ENCODE assay signal across 28 cellular contexts in the genomic region with DNA sequence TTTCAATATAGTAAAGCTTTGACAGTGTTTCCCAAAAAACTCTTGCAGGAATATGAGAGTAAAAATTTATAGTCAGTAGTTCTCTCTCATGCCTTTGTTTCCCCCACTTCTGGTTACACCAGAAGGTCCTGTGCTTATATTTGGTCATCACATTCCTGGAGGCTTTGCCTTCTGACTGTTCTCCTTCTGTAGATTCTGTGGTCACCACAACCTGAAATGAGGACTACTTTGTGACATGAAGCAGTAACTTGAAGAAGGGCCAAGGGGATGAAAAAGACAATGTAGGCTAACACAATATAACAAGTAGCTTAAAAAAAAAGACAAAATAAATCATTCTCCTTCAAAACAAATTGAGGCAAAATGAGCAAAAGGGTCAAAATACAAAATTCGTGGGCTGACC.
"Had no signal": no experiment of that assay in that cellular context is flagged by ENCODE, and none has a peak within 500 bp of the region (broad histone marks: within the 10 kb centered on the region; RNA-seq: fewer than 3 reads in every experiment).

No MANE protein-coding gene starts in this region.

- H3K4me2 ChIP-seq: neural progenitor cell had no signal

- H3K27me3 ChIP-seq: left lung, neural progenitor cell, neutrophil, stomach, testis, thyroid gland, transverse colon, upper lobe of left lung, vagina had no signal

- ATAC-seq: left colon; left lung; lower lobe of right lung; natural killer cell; right cardiac atrium; sciatic nerve; stimulated activated naive B cell treated with anti-CD40 and anti-IgM and Interleukin-4, amounts not matched to agents 10 μg/mL and 1 μg/mL and 100 μg/mL, for 72 hours; stimulated activated naive CD8-positive, alpha-beta T cell treated with anti-CD3 and anti-CD28 coated beads, Interleukin-15, Interleukin-2, amounts not matched to agents 100 U/mL and 50 U/mL, for 24 hours had no signal

- H3K36me3 ChIP-seq: left lung, lower lobe of right lung, neural progenitor cell, neutrophil, stomach, thyroid gland, transverse colon, upper lobe of left lung, vagina had no signal

- H2AFZ ChIP-seq: neural progenitor cell, parathyroid adenoma had no signal

- H3K9ac ChIP-seq: neural progenitor cell, parathyroid adenoma had no signal

- H3K27ac ChIP-seq: left lung, lower lobe of right lung, neural progenitor cell, neutrophil, parathyroid adenoma, stomach, testis, thyroid gland, transverse colon, upper lobe of left lung, vagina had no signal

- H3K9me3 ChIP-seq: lower lobe of right lung, neutrophil, testis, thyroid gland, transverse colon, upper lobe of left lung, vagina had no signal

- H3K4me3 ChIP-seq: left lung, lower lobe of right lung, neural progenitor cell, stomach, testis, thyroid gland, transverse colon, upper lobe of left lung, vagina had no signal

- H3K4me1 ChIP-seq: left lung, lower lobe of right lung, neural progenitor cell, parathyroid adenoma, stomach, testis, transverse colon, upper lobe of left lung, vagina had no signal

- DNase-seq: hippocampal formation; kidney glomerular epithelial cell; left colon; left lung; lower lobe of right lung; mammary epithelial cell; mesenchymal stem cell; naive B cell; natural killer cell; nephron progenitor cell; occipital lobe; retina; right cardiac atrium; small intestine; stimulated activated CD4-positive, alpha-beta T cell treated with anti-CD3 and anti-CD28 coated beads, Interleukin-1b, Interleukin-23, amount 100 ng/mL, for 48 hours; stimulated activated CD4-positive, alpha-beta T cell treated with anti-CD3 and anti-CD28 coated beads, Interleukin-2, amount 100 ng/mL, for 48 hours; stimulated activated naive B cell treated with anti-CD40 and anti-IgM and Interleukin-4, amounts not matched to agents 10 μg/mL and 1 μg/mL and 100 μg/mL, for 72 hours; stimulated activated naive CD8-positive, alpha-beta T cell treated with anti-CD3 and anti-CD28 coated beads, Interleukin-15, Interleukin-2, amounts not matched to agents 100 U/mL and 50 U/mL, for 24 hours; stomach; testis; thyroid gland; transverse colon; upper lobe of left lung had no signal
